Comparison of ENCODE assay signal across 12 cellular contexts in the genomic region with DNA sequence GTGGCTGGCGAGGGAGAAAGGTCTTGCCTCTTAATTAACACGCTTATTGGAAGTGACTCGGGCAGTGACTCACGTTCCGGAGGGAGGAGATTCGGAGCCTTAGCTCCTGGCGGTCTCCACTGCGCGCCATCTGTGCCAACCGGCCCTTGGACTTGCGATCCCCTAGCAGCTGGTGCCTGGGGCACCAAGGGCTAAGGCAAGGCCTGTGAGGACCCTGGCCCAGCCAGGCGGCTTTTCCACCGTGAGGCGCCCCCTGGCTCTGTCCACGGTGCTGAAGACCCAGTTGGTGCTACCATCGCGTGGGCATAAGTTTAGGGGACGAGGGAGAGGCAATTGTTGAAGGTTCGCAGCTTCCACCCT. TPM values are rescaled to one million over a fixed set of nuclear protein-coding genes. Genes with fewer than 3 reads are reported as not detected.
DNase-seq lines count a peak whose midpoint lies in the region; ATAC-seq, FAIRE-seq and TF ChIP-seq lines count a peak whose summit lies in the region.
"Had no signal": no experiment of that assay in that cellular context is flagged by ENCODE, and none has a peak within 500 bp of the region (broad histone marks: within the 10 kb centered on the region; RNA-seq: fewer than 3 reads in every experiment).

No MANE protein-coding gene starts in this region.

- no peaks in the 10 kb centered on the region for H3K9me3 ChIP-seq in endodermal cell (ENCODE audit: control insufficient read depth, low read length)
- H3K9me3 ChIP-seq in pancreas: no peaks in the 10 kb centered on the region
- H3K9me3 ChIP-seq: spleen, suprapubic skin had no signal

- H3K4me1 ChIP-seq in endodermal cell (ENCODE audit: control insufficient read depth, insufficient read depth, low read length) (peaks cover 9% of the 10 kb centered on the region), pancreas (peaks cover 0 to 10% (median 10%) of the 10 kb centered on the region in 3 donors)

- H3K27me3 ChIP-seq in endodermal cell (ENCODE audit: control insufficient read depth, insufficient read depth, low read length, poor library complexity, severe bottlenecking): peaks cover 94% of the 10 kb centered on the region
- H3K27me3 ChIP-seq in pancreas: peaks cover 0 to 4% (median 0%) of the 10 kb centered on the region in 4 donors

- H3K27me3 Mint-ChIP-seq in endodermal cell (ENCODE audit: insufficient read depth): peaks cover 92% of the 10 kb centered on the region

- TF ChIP-seq CTCF in endodermal cell (conservative IDR thresholded peaks at IDR 0.05) (no peak), pancreas (IDR thresholded peaks at IDR 0.05) (no peak), GM13976 (IDR thresholded peaks at IDR 0.05; ENCODE audit: borderline replicate concordance, control extremely low read depth, extremely low read depth, insufficient read depth, missing control alignments) (no peak)

- H3K36me3 ChIP-seq in endodermal cell (ENCODE audit: control insufficient read depth, insufficient read depth, low read length) (no peaks in the 10 kb centered on the region), pancreas (no peaks in the 10 kb centered on the region)
- H3K36me3 ChIP-seq: spleen, suprapubic skin had no signal

- H3K27ac Mint-ChIP-seq in endodermal cell: no peak overlapping the region
- H3K27ac Mint-ChIP-seq: T-helper 1 cell treated with Interleukin-12 subunit alpha and Interleukin-12 subunit beta and Interleukin-4 antibody, amounts not matched to agents 30 μg/mL and 1 μg/mL, for 36 hours had no signal

- no peak overlapping the region for H3K9ac ChIP-seq in endodermal cell (ENCODE audit: extremely low read depth, low read length, poor library complexity, severe bottlenecking)

- in situ Hi-C loops in GM13976 (cut with MboI; ENCODE audit: low sequenced_read_pairs, unreplicated experiment): no loop called here

- ATAC-seq in pancreas: peak in 3 of 4 donors; percentile 2 to 11 (median 6)

- H3K4me1 Mint-ChIP-seq in endodermal cell: peaks cover 26% of the 10 kb centered on the region

- no peak overlapping the region for H3K4me3 Mint-ChIP-seq in endodermal cell
- H3K4me3 Mint-ChIP-seq: T-helper 1 cell treated with Interleukin-12 subunit alpha and Interleukin-12 subunit beta and Interleukin-4 antibody, amounts not matched to agents 30 μg/mL and 1 μg/mL, for 36 hours had no signal

- H3K36me3 Mint-ChIP-seq in endodermal cell (ENCODE audit: low read depth): no peaks in the 10 kb centered on the region

- H3K4me3 ChIP-seq in endodermal cell (ENCODE audit: low read length) (no peak overlapping the region), pancreas (no peak overlapping the region)
- H3K4me3 ChIP-seq: suprapubic skin had no signal

- intact Hi-C loops in pancreas (cut with DNase I): no loop called here

- H3K9me3 Mint-ChIP-seq in endodermal cell: no peaks in the 10 kb centered on the region
- H3K9me3 Mint-ChIP-seq: T-helper 1 cell treated with Interleukin-12 subunit alpha and Interleukin-12 subunit beta and Interleukin-4 antibody, amounts not matched to agents 30 μg/mL and 1 μg/mL, for 36 hours had no signal

- 24 to 29% methylated on average over 16 to 19 of the region's 19 CpGs for WGBS in endodermal cell (ENCODE audit: insufficient coverage in 1 of 2, insufficient read length in 1 of 2), 2 experiments
- WGBS in pancreas, 2 donors: 27 to 29% methylated on average over 19 of the region's 19 CpGs

- DNase-seq in NOMO-1 treated with DMSO at 0.1 percent for 48 hours (lab: John Stamatoyannopoulos, UW; ENCODE audit: unreplicated experiment) (peak; percentile 22), NOMO-1 treated with dmso at 0.1 percent for 144 hours (lab: John Stamatoyannopoulos, UW; ENCODE audit: unreplicated experiment) (no peak), MV-4-11 (lab: John Stamatoyannopoulos, UW) (peak; percentile 26), endodermal cell (peak; percentile 92), pancreas (peak in 4 of 6 donors; percentile 5 to 66 (median 32)), GM13976 (ENCODE audit: low spot score) (no peak), COLO668 (lab: John Stamatoyannopoulos, UW; ENCODE audit: unreplicated experiment) (no peak)
- no peak for DNase-seq in activated effector memory CD4-positive, alpha-beta T cell treated with anti-CD3 and anti-CD28 coated beads, Interleukin-2, amount 50 U/mL, for 16 hours
- DNase-seq: NCI-H1436, spleen had no signal

- no peak overlapping the region for H3K27ac ChIP-seq in endodermal cell (ENCODE audit: low read depth, low read length)
- no peak overlapping the region for H3K27ac ChIP-seq in pancreas
- H3K27ac ChIP-seq: spleen, suprapubic skin had no signal

- no peak for FAIRE-seq in pancreas (lab: Jason Lieb, UNC)

RNA-seq across cellular contexts. Expression of a gene that starts 1.3 kb away (rescaled TPM):
- 1 to 10 TPM; 1.3 to 4.4 TPM for total RNA-seq in endodermal cell
- 6.0 TPM for polyA plus RNA-seq in endodermal cell (2013, experiment 1 of 2)
- polyA plus RNA-seq in endodermal cell (2013, experiment 2 of 2): 2.4 TPM
- total RNA-seq in pancreas: 1 to 10 TPM in 5 of 6 donors, under 1 TPM in 1; 0.81 to 3.9 (median 2.9) TPM
- polyA plus RNA-seq in pancreas: 1 to 10 TPM; 1.2 to 5.2 TPM
- polyA plus RNA-seq: spleen had no signal

Comparison
In these comparisons a context has a peak if more than half of its experiments do, and no peak if none do; other contexts are left out.
1. DNase-seq: peak in NOMO-1 treated with DMSO at 0.1 percent for 48 hours (single experiment), MV-4-11 (single experiment), endodermal cell (single experiment) and pancreas (4 of 6); none in NOMO-1 treated with dmso at 0.1 percent for 144 hours (single experiment), GM13976 (single experiment), COLO668 (single experiment) and activated effector memory CD4-positive, alpha-beta T cell treated with anti-CD3 and anti-CD28 coated beads, Interleukin-2, amount 50 U/mL, for 16 hours (single experiment).